In genomic region chr20:31722388-31723281, GRCh38 we compare ENCODE assay signal across 8 cellular contexts. TPM values are rescaled to one million over a fixed set of nuclear protein-coding genes. Genes with fewer than 3 reads are reported as not detected.
A peak's percentile ranks its signal among the peaks of the same experiment; 100 is the strongest.
DNase-seq lines count a peak whose midpoint lies in the region; ATAC-seq and TF ChIP-seq lines count a peak whose summit lies in the region.

TSS of gene BCL2L1 (minus strand) at chr20:31722868. CDS start at chr20:31722218, 650 bp downstream.

- TF ChIP-seq EP300 in ovary (IDR thresholded peaks at IDR 0.05): no peak

- H3K4me1 ChIP-seq in BLaER1 treated with 17β-estradiol and CSF1 and Interleukin-3, amounts not matched to agents 10 nM and 100 nM: peaks cover 35 to 60% (median 51%) of the 10 kb centered on the region in 10 experiments
- H3K4me1 ChIP-seq in ovary (ENCODE audit: insufficient read depth): peaks cover 23% of the 10 kb centered on the region
- peaks cover 24 to 42% of the 10 kb centered on the region in 2 donors for H3K4me1 ChIP-seq in thyroid gland

- H3K27ac Mint-ChIP-seq in activated naive CD8-positive, alpha-beta T cell treated with anti-CD3 and anti-CD28 coated beads for 36 hours: peak within 1 kb of the TSS; percentile 97
- peak within 1 kb of the TSS; percentile 99 for H3K27ac Mint-ChIP-seq in glutamatergic neuron (ENCODE audit: unreplicated experiment)

- peaks cover 15 to 38% (median 21%) of the 10 kb centered on the region in 11 experiments; a peak in 20 of 22 replicates for H3K36me3 ChIP-seq in BLaER1 treated with 17β-estradiol and CSF1 and Interleukin-3, amounts not matched to agents 10 nM and 100 nM
- H3K36me3 ChIP-seq in SU-DHL-6 (ENCODE audit: low read length) (no peaks in the 10 kb centered on the region), ovary (no peaks in the 10 kb centered on the region), thyroid gland (peaks cover 0 to 6% of the 10 kb centered on the region in 2 donors)

- H3K4me2 ChIP-seq in BLaER1 treated with 17β-estradiol and CSF1 and Interleukin-3, amounts not matched to agents 10 nM and 100 nM: peak within 1 kb of the TSS; percentile 89 to 99 (median 96)
- H3K4me2 ChIP-seq in SU-DHL-6 (ENCODE audit: low read depth, low read length, poor library complexity, severe bottlenecking): peak within 1 kb of the TSS; percentile 91

- peaks cover 45% of the 10 kb centered on the region for H3K36me3 Mint-ChIP-seq in activated naive CD8-positive, alpha-beta T cell treated with anti-CD3 and anti-CD28 coated beads for 36 hours
- peaks cover 4% of the 10 kb centered on the region for H3K36me3 Mint-ChIP-seq in glutamatergic neuron (ENCODE audit: unreplicated experiment)

- TF ChIP-seq CTCF in SU-DHL-6 (IDR thresholded peaks at IDR 0.05; ENCODE audit: insufficient read depth, low read length, poor library complexity, severe bottlenecking) (no peak), glutamatergic neuron (IDR thresholded peaks at IDR 0.05; ENCODE audit: partially characterized antibody, unreplicated experiment) (peak; percentile 96), ovary (IDR thresholded peaks at IDR 0.05) (peak; percentile 37 to 60 (median 49)), thyroid gland (IDR thresholded peaks at IDR 0.05) (peak; percentile 42 to 92 (median 88))

- intact Hi-C loops in ovary (cut with DNase I): loop anchor here in 3 of 4 donors (1.0 to 2.0 kb wide), 3 partner anchors 60 to 62 kb away; no protein-coding TSS in a partner anchor
- intact Hi-C loops in thyroid gland (cut with DNase I): no loop called here

- H3K9me2 ChIP-seq in SU-DHL-6 (replicated peaks; ENCODE audit: insufficient read depth, low read length): no peaks in the 10 kb centered on the region

- no peaks in the 10 kb centered on the region for H3K9me3 Mint-ChIP-seq in activated naive CD8-positive, alpha-beta T cell treated with anti-CD3 and anti-CD28 coated beads for 36 hours
- H3K9me3 Mint-ChIP-seq in glutamatergic neuron (ENCODE audit: unreplicated experiment): peaks cover 22% of the 10 kb centered on the region

- H3K79me2 ChIP-seq in SU-DHL-6 (ENCODE audit: insufficient read depth, low read length): peaks cover 50% of the 10 kb centered on the region

- H3F3A ChIP-seq in SU-DHL-6 (ENCODE audit: insufficient read depth): peaks cover 16% of the 10 kb centered on the region

- H3K27ac ChIP-seq in BLaER1 treated with 17β-estradiol and CSF1 and Interleukin-3, amounts not matched to agents 10 nM and 100 nM: peak within 1 kb of the TSS; percentile 91 to 100 (median 97)
- H3K27ac ChIP-seq in SU-DHL-6 (ENCODE audit: low read depth, low read length) (peak within 1 kb of the TSS; percentile 89), ovary (peak within 1 kb of the TSS; percentile 79 to 93), thyroid gland (peak within 1 kb of the TSS; percentile 98 to 99 (median 98))

- H3K4me1 Mint-ChIP-seq in activated naive CD8-positive, alpha-beta T cell treated with anti-CD3 and anti-CD28 coated beads for 36 hours: peaks cover 14% of the 10 kb centered on the region
- peaks cover 43% of the 10 kb centered on the region for H3K4me1 Mint-ChIP-seq in glutamatergic neuron (ENCODE audit: low read depth, unreplicated experiment)

- DNase-seq in MV-4-11 (lab: John Stamatoyannopoulos, UW): peak; percentile 77
- DNase-seq in activated naive CD8-positive, alpha-beta T cell treated with anti-CD3 and anti-CD28 coated beads for 36 hours: peak; percentile 83
- peak; percentile 98 for DNase-seq in glutamatergic neuron
- DNase-seq in ovary: peak; percentile 77 to 86 (median 80)
- peak; percentile 89 to 91 for DNase-seq in thyroid gland

- H3K4me3 ChIP-seq in BLaER1 treated with 17β-estradiol and CSF1 and Interleukin-3, amounts not matched to agents 10 nM and 100 nM: peak within 1 kb of the TSS; percentile 68 to 90 (median 72)
- H3K4me3 ChIP-seq in SU-DHL-6 (ENCODE audit: insufficient read depth, low read length, poor library complexity, severe bottlenecking): peak within 1 kb of the TSS; percentile 70
- H3K4me3 ChIP-seq in ovary: peak within 1 kb of the TSS; percentile 96
- peak within 1 kb of the TSS; percentile 42 to 65 (median 52) for H3K4me3 ChIP-seq in thyroid gland (replicated peaks in 1 of 3)

- H3K4me3 Mint-ChIP-seq in activated naive CD8-positive, alpha-beta T cell treated with anti-CD3 and anti-CD28 coated beads for 36 hours: peak within 1 kb of the TSS; percentile 95
- H3K4me3 Mint-ChIP-seq in glutamatergic neuron (ENCODE audit: unreplicated experiment): peak within 1 kb of the TSS; percentile 90

- TF ChIP-seq POLR2A in ovary (IDR thresholded peaks at IDR 0.05) (no peak), thyroid gland (IDR thresholded peaks at IDR 0.05) (peak in 1 of 2 donors; percentile 93)

- peak within 1 kb of the TSS; percentile 85 to 98 (median 96) for H3K9ac ChIP-seq in BLaER1 treated with 17β-estradiol and CSF1 and Interleukin-3, amounts not matched to agents 10 nM and 100 nM
- H3K9ac ChIP-seq in SU-DHL-6 (ENCODE audit: low read length): peak within 1 kb of the TSS; percentile 81

- H3K9me3 ChIP-seq in BLaER1 treated with 17β-estradiol and CSF1 and Interleukin-3, amounts not matched to agents 10 nM and 100 nM (replicated peaks in 1 of 11): no peaks in the 10 kb centered on the region
- H3K9me3 ChIP-seq in SU-DHL-6 (ENCODE audit: insufficient read depth, low read length) (no peaks in the 10 kb centered on the region), ovary (no peaks in the 10 kb centered on the region), thyroid gland (no peaks in the 10 kb centered on the region)

- no peaks in the 10 kb centered on the region for H3K27me3 Mint-ChIP-seq in activated naive CD8-positive, alpha-beta T cell treated with anti-CD3 and anti-CD28 coated beads for 36 hours
- peaks cover 10% of the 10 kb centered on the region for H3K27me3 Mint-ChIP-seq in glutamatergic neuron (ENCODE audit: unreplicated experiment)

- H2AFZ ChIP-seq in SU-DHL-6 (ENCODE audit: low read depth, low read length, severe bottlenecking): peak within 1 kb of the TSS; percentile 18

- 0 to 1% (median 1%) methylated on average over 43 of the region's 43 CpGs for WGBS in ovary, 3 donors
- 0 to 2% methylated on average over 35 to 41 of the region's 43 CpGs for WGBS in thyroid gland, 2 donors

- ATAC-seq in GM21447 (IDR thresholded peaks at IDR 0.05; ENCODE audit: unreplicated experiment): peak; percentile 24

- H3K27me3 ChIP-seq in BLaER1 treated with 17β-estradiol and CSF1 and Interleukin-3, amounts not matched to agents 10 nM and 100 nM: no peaks in the 10 kb centered on the region
- H3K27me3 ChIP-seq in SU-DHL-6 (ENCODE audit: low read length): no peaks in the 10 kb centered on the region
- H3K27me3 ChIP-seq in ovary: no peaks in the 10 kb centered on the region
- no peaks in the 10 kb centered on the region for H3K27me3 ChIP-seq in thyroid gland

- peaks cover 0 to 32% (median 26%) of the 10 kb centered on the region in 11 experiments; a peak in 13 of 22 replicates for H4K20me1 ChIP-seq in BLaER1 treated with 17β-estradiol and CSF1 and Interleukin-3, amounts not matched to agents 10 nM and 100 nM
- H4K20me1 ChIP-seq in SU-DHL-6 (ENCODE audit: low read depth, low read length): no peaks in the 10 kb centered on the region

RNA-seq across cellular contexts. Expression of gene BCL2L1, which starts in this region (rescaled TPM):
- 100 to 1,000 TPM; 196 to 206 TPM for total RNA-seq in activated naive CD8-positive, alpha-beta T cell treated with anti-CD3 and anti-CD28 coated beads for 36 hours
- total RNA-seq in glutamatergic neuron (ENCODE audit: unreplicated experiment) (136 TPM), ovary (10 to 100 TPM; 21.7 to 65.1 (median 40.4) TPM), thyroid gland (100 to 1,000 TPM; 110 to 154 (median 125) TPM)
- 10 to 100 TPM; 31.6 to 35.6 TPM for polyA plus RNA-seq in ovary

Comparison
In these comparisons a context has a peak if more than half of its experiments do, and no peak if none do; other contexts are left out.
1. Peak in every context shown above with its lines: DNase-seq, ATAC-seq, H3K4me3 ChIP-seq and H3K27ac ChIP-seq.